Comparison of ENCODE assay signal across 10 cellular contexts in the genomic region with DNA sequence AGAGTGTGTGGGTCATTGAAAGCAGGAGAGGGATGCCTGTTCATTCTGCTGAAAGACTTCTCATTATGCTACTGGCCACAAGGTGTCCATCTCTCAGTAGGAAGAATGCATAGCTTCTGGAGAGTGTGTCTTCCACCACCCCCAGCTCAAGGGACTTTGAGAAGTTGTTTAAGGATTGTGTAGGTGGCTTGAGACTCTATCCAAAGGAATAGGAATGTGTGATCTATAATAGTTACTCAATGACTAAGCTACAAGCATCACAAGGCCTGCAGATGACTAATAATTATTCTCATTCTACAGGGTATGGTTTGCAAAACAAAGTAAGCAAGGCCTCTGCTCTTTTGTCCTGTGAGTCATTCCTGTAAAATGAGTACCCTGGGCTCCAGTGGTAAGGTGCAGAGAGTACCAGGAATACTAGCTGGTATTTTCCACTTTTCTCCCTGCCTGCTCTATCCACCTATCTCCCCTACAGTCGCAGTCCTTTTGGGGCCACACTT.
DNase-seq lines count a peak whose midpoint lies in the region; ATAC-seq and TF ChIP-seq lines count a peak whose summit lies in the region.
"Had no signal": no experiment of that assay in that cellular context is flagged by ENCODE, and none has a peak within 500 bp of the region (broad histone marks: within the 10 kb centered on the region; RNA-seq: fewer than 3 reads in every experiment).

No MANE protein-coding gene starts in this region.

- no peaks in the 10 kb centered on the region for H3K36me3 Mint-ChIP-seq in CD4-positive, alpha-beta T cell (ENCODE audit: low read depth)
- H3K36me3 Mint-ChIP-seq: CD4-positive, CD25-positive, alpha-beta regulatory T cell had no signal

- H3K27ac ChIP-seq in heart left ventricle (no peak overlapping the region), right cardiac atrium (ENCODE audit: low read length) (no peak overlapping the region)
- H3K27ac ChIP-seq in CD4-positive, alpha-beta T cell (ENCODE audit: low read depth, low read length), result no peak overlapping the region

- H3K9me3 Mint-ChIP-seq in CD4-positive, alpha-beta T cell, result no peaks in the 10 kb centered on the region

- H3K4me1 ChIP-seq in heart left ventricle (no peaks in the 10 kb centered on the region), right cardiac atrium (ENCODE audit: control insufficient read depth, insufficient read depth, low read length) (no peaks in the 10 kb centered on the region), adipocyte (ENCODE audit: control insufficient read depth, insufficient read depth, low read length) (peaks cover 29% of the 10 kb centered on the region)

- H3K9me3 ChIP-seq in heart left ventricle, result no peaks in the 10 kb centered on the region
- no peaks in the 10 kb centered on the region for H3K9me3 ChIP-seq in right cardiac atrium (ENCODE audit: control insufficient read depth, low read length)
- H3K9me3 ChIP-seq in adipocyte (ENCODE audit: control insufficient read depth, low read length), result peaks cover 5% of the 10 kb centered on the region
- H3K9me3 ChIP-seq in CD4-positive, alpha-beta T cell (ENCODE audit: control insufficient read depth, low read length), result no peaks in the 10 kb centered on the region

- H3K4me1 Mint-ChIP-seq in CD4-positive, alpha-beta T cell (ENCODE audit: low read depth), result no peaks in the 10 kb centered on the region
- H3K4me1 Mint-ChIP-seq: CD4-positive, CD25-positive, alpha-beta regulatory T cell had no signal

- H3K27me3 ChIP-seq in heart left ventricle, result no peaks in the 10 kb centered on the region
- no peaks in the 10 kb centered on the region for H3K27me3 ChIP-seq in right cardiac atrium (ENCODE audit: control insufficient read depth, insufficient read depth)
- H3K27me3 ChIP-seq in adipocyte (replicated peaks; ENCODE audit: control insufficient read depth, insufficient read depth, low read length), result no peaks in the 10 kb centered on the region
- no peaks in the 10 kb centered on the region for H3K27me3 ChIP-seq in CD4-positive, alpha-beta T cell (ENCODE audit: control insufficient read depth, insufficient read depth, low read length)

- H3K36me3 ChIP-seq in heart left ventricle (no peaks in the 10 kb centered on the region), adipocyte (ENCODE audit: control insufficient read depth, insufficient read depth, low read length, severe bottlenecking) (no peaks in the 10 kb centered on the region)

- no peak overlapping the region for H3K4me3 Mint-ChIP-seq in CD4-positive, alpha-beta T cell
- H3K4me3 Mint-ChIP-seq: CD4-positive, CD25-positive, alpha-beta regulatory T cell had no signal

- DNase-seq in heart left ventricle (no peak), right cardiac atrium (no peak), adipocyte (ENCODE audit: low read depth) (peak; percentile 91), iris pigment epithelial cell (ENCODE audit: low read depth) (peak; percentile 98), HuH-7.5 (ENCODE audit: low spot score) (no peak), NCI-H510A treated with DMSO at 0.1 percent for 48 hours (lab: John Stamatoyannopoulos, UW) (no peak), Ammon's horn (ENCODE audit: low spot score) (no peak)
- no peak for DNase-seq in CD4-positive, alpha-beta T cell
- DNase-seq: CD4-positive, CD25-positive, alpha-beta regulatory T cell; MV-4-11 had no signal

- ATAC-seq in heart left ventricle, result peak in 3 of 4 donors; percentile 24 to 70 (median 37)
- ATAC-seq in right cardiac atrium, result no peak
- ATAC-seq in CD4-positive, alpha-beta T cell (ENCODE audit: poor library complexity), result no peak

- POLR2A ChIA-PET in CD4-positive, alpha-beta T cell (lab: Charles Lee), result no interaction called here

- intact Hi-C loops in heart left ventricle (cut with DNase I), result no loop called here
- intact Hi-C loops in right cardiac atrium (cut with DNase I), result no loop called here
- intact Hi-C loops in CD4-positive, alpha-beta T cell (cut with DNase I, micrococcal nuclease), result no loop called here

- H3K4me3 ChIP-seq in heart left ventricle (no peak overlapping the region), right cardiac atrium (ENCODE audit: low read length) (no peak overlapping the region), adipocyte (ENCODE audit: low read length) (peak overlapping the region; percentile 3)

- 93 to 100% (median 93%) methylated on average over 1 of the region's 1 CpG for WGBS in heart left ventricle, 4 donors
- 87% methylated on average over 1 of the region's 1 CpG for WGBS in right cardiac atrium

- no peak for TF ChIP-seq POLR2A in heart left ventricle (IDR thresholded peaks at IDR 0.05)

- CTCF ChIA-PET in CD4-positive, alpha-beta T cell (lab: Charles Lee), result no interaction called here

- no peak overlapping the region for H3K27ac Mint-ChIP-seq in CD4-positive, alpha-beta T cell
- H3K27ac Mint-ChIP-seq: CD4-positive, CD25-positive, alpha-beta regulatory T cell had no signal

- peak overlapping the region; percentile 60 for H3K9ac ChIP-seq in adipocyte (ENCODE audit: low read length)

- peak in 7 of 12 donors; percentile 7 to 34 (median 16) for TF ChIP-seq CTCF in heart left ventricle (IDR thresholded peaks at IDR 0.05)
- TF ChIP-seq CTCF in CD4-positive, alpha-beta T cell (IDR thresholded peaks at IDR 0.05), result no peak

- H3K27me3 Mint-ChIP-seq in CD4-positive, alpha-beta T cell, result no peaks in the 10 kb centered on the region
- H3K27me3 Mint-ChIP-seq: CD4-positive, CD25-positive, alpha-beta regulatory T cell had no signal

Comparison
In these comparisons a context has a peak if more than half of its experiments do, and no peak if none do; other contexts are left out.
1. ATAC-seq: peak in heart left ventricle (3 of 4); none in right cardiac atrium (0 of 2) and CD4-positive, alpha-beta T cell (single experiment).
2. DNase-seq: peak in adipocyte (single experiment) and iris pigment epithelial cell (single experiment); none in heart left ventricle (0 of 5), right cardiac atrium (0 of 3), HuH-7.5 (single experiment), NCI-H510A treated with DMSO at 0.1 percent for 48 hours (single experiment), Ammon's horn (single experiment) and CD4-positive, alpha-beta T cell (0 of 10).